28 cellular contexts compared by ENCODE assay signal in the genomic region with DNA sequence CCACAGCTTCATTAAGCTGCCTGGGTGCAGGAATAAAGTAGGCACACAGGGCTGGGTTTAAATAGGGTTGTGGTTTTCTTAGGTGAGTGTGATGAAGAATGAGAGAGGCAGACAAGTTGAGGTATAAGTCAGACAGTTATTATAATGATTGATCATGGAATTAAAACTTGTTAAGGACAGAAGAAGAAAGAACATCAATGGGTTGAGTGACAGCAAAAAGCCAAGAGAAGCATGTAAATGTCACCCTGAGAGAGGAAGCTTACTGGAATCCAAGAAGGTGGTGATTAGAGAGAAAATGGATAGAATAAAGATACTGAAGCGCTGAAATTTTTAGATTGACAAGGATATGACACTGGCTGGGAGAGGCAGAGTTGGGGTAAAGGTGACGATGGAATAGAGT.
"Had no signal": no experiment of that assay in that cellular context is flagged by ENCODE, and none has a peak within 500 bp of the region (broad histone marks: within the 10 kb centered on the region; RNA-seq: fewer than 3 reads in every experiment).

No MANE protein-coding gene starts in this region.

- H3K27me3 ChIP-seq: stomach, suprapubic skin, testis, thyroid gland, tibial artery, tibial nerve, transverse colon, upper lobe of left lung, upper lobe of right lung, uterus, vagina had no signal

- ATAC-seq: stimulated activated effector memory CD8-positive, alpha-beta T cell treated with anti-CD3 and anti-CD28 coated beads, Interleukin-12 subunit alpha, Interleukin-12 subunit beta, amount 100 ng/mL, for 72 hours; stimulated activated memory B cell treated with anti-CD40 and anti-IgM and Interleukin-4, amounts not matched to agents 10 μg/mL and 1 μg/mL and 100 μg/mL, for 72 hours; stimulated activated naive B cell treated with anti-CD40 and anti-IgM and Interleukin-4, amounts not matched to agents 10 μg/mL and 1 μg/mL and 100 μg/mL, for 72 hours; stimulated activated naive CD8-positive, alpha-beta T cell treated with anti-CD3 and anti-CD28 coated beads, Interleukin-15, amount 100 ng/mL, for 72 hours; stimulated activated naive CD8-positive, alpha-beta T cell treated with anti-CD3 and anti-CD28 coated beads, Interleukin-15, Interleukin-2, amounts not matched to agents 100 U/mL and 50 U/mL, for 24 hours; upper lobe of right lung had no signal

- H3K4me3 ChIP-seq: stomach, suprapubic skin, testis, thoracic aorta, thyroid gland, tibial artery, tibial nerve, transverse colon, upper lobe of left lung, upper lobe of right lung, uterus, vagina had no signal

- H3K9me3 ChIP-seq: suprapubic skin, testis, thoracic aorta, thyroid gland, tibial artery, tibial nerve, transverse colon, upper lobe of left lung, upper lobe of right lung, uterus, vagina had no signal

- H3K4me3 Mint-ChIP-seq: stimulated activated effector memory CD8-positive, alpha-beta T cell treated with anti-CD3 and anti-CD28 coated beads, Interleukin-12 subunit alpha, Interleukin-12 subunit beta, amount 100 ng/mL, for 72 hours; stimulated activated memory B cell treated with anti-CD40 and anti-IgM and Interleukin-4, amounts not matched to agents 10 μg/mL and 1 μg/mL and 100 μg/mL, for 72 hours; stimulated activated naive B cell treated with anti-CD40 and anti-IgM and Interleukin-4, amounts not matched to agents 10 μg/mL and 1 μg/mL and 100 μg/mL, for 72 hours; stimulated activated naive CD8-positive, alpha-beta T cell treated with anti-CD3 and anti-CD28 coated beads, Interleukin-15, amount 100 ng/mL, for 72 hours; stimulated activated naive CD8-positive, alpha-beta T cell treated with anti-CD3 and anti-CD28 coated beads, Interleukin-15, Interleukin-2, amounts not matched to agents 100 ng/mL and 50 ng/mL, for 24 hours; type B pancreatic cell had no signal

- H3K4me1 Mint-ChIP-seq: stimulated activated effector memory CD8-positive, alpha-beta T cell treated with anti-CD3 and anti-CD28 coated beads, Interleukin-12 subunit alpha, Interleukin-12 subunit beta, amount 100 ng/mL, for 72 hours; stimulated activated memory B cell treated with anti-CD40 and anti-IgM and Interleukin-4, amounts not matched to agents 10 μg/mL and 1 μg/mL and 100 μg/mL, for 72 hours; stimulated activated naive B cell treated with anti-CD40 and anti-IgM and Interleukin-4, amounts not matched to agents 10 μg/mL and 1 μg/mL and 100 μg/mL, for 72 hours; stimulated activated naive CD8-positive, alpha-beta T cell treated with anti-CD3 and anti-CD28 coated beads, Interleukin-15, amount 100 ng/mL, for 72 hours had no signal

- H3K4me1 ChIP-seq: stomach, suprapubic skin, testis, thyroid gland, tibial nerve, transverse colon, upper lobe of left lung, upper lobe of right lung, uterus, vagina had no signal

- H3K27me3 Mint-ChIP-seq: stimulated activated memory B cell treated with anti-CD40 and anti-IgM and Interleukin-4, amounts not matched to agents 10 μg/mL and 1 μg/mL and 100 μg/mL, for 72 hours; stimulated activated naive B cell treated with anti-CD40 and anti-IgM and Interleukin-4, amounts not matched to agents 10 μg/mL and 1 μg/mL and 100 μg/mL, for 72 hours; stimulated activated naive CD8-positive, alpha-beta T cell treated with anti-CD3 and anti-CD28 coated beads, Interleukin-15, amount 100 ng/mL, for 72 hours; stimulated activated naive CD8-positive, alpha-beta T cell treated with anti-CD3 and anti-CD28 coated beads, Interleukin-15, Interleukin-2, amounts not matched to agents 100 ng/mL and 50 ng/mL, for 24 hours; type B pancreatic cell had no signal

- H3K36me3 Mint-ChIP-seq: stimulated activated effector memory CD8-positive, alpha-beta T cell treated with anti-CD3 and anti-CD28 coated beads, Interleukin-12 subunit alpha, Interleukin-12 subunit beta, amount 100 ng/mL, for 72 hours; stimulated activated memory B cell treated with anti-CD40 and anti-IgM and Interleukin-4, amounts not matched to agents 10 μg/mL and 1 μg/mL and 100 μg/mL, for 72 hours; stimulated activated naive B cell treated with anti-CD40 and anti-IgM and Interleukin-4, amounts not matched to agents 10 μg/mL and 1 μg/mL and 100 μg/mL, for 72 hours; type B pancreatic cell had no signal

- H3K9me3 Mint-ChIP-seq: stimulated activated effector memory CD8-positive, alpha-beta T cell treated with anti-CD3 and anti-CD28 coated beads, Interleukin-12 subunit alpha, Interleukin-12 subunit beta, amount 100 ng/mL, for 72 hours; stimulated activated naive CD8-positive, alpha-beta T cell treated with anti-CD3 and anti-CD28 coated beads, Interleukin-15, amount 100 ng/mL, for 72 hours; stimulated activated naive CD8-positive, alpha-beta T cell treated with anti-CD3 and anti-CD28 coated beads, Interleukin-15, Interleukin-2, amounts not matched to agents 100 ng/mL and 50 ng/mL, for 24 hours; type B pancreatic cell had no signal

- H3K27ac ChIP-seq: stomach, suprapubic skin, testis, thoracic aorta, thyroid gland, tibial artery, tibial nerve, transverse colon, upper lobe of left lung, upper lobe of right lung, uterus, vagina had no signal

- H3K27ac Mint-ChIP-seq: stimulated activated effector memory CD8-positive, alpha-beta T cell treated with anti-CD3 and anti-CD28 coated beads, Interleukin-12 subunit alpha, Interleukin-12 subunit beta, amount 100 ng/mL, for 72 hours; stimulated activated memory B cell treated with anti-CD40 and anti-IgM and Interleukin-4, amounts not matched to agents 10 μg/mL and 1 μg/mL and 100 μg/mL, for 72 hours; stimulated activated naive B cell treated with anti-CD40 and anti-IgM and Interleukin-4, amounts not matched to agents 10 μg/mL and 1 μg/mL and 100 μg/mL, for 72 hours; stimulated activated naive CD8-positive, alpha-beta T cell treated with anti-CD3 and anti-CD28 coated beads, Interleukin-15, amount 100 ng/mL, for 72 hours; stimulated activated naive CD8-positive, alpha-beta T cell treated with anti-CD3 and anti-CD28 coated beads, Interleukin-15, Interleukin-2, amounts not matched to agents 100 ng/mL and 50 ng/mL, for 24 hours; type B pancreatic cell had no signal

- DNase-seq: stimulated activated CD4-positive, alpha-beta T cell treated with anti-CD3 and anti-CD28 coated beads, Interleukin-2, amount 100 ng/mL, for 48 hours; stimulated activated CD4-positive, alpha-beta T cell treated with anti-CD3 and anti-CD28 coated beads, Interleukin-4, amount 100 ng/mL, for 1 hour; stimulated activated CD4-positive, alpha-beta T cell treated with anti-CD3 and anti-CD28 coated beads, Interleukin-4, amount 100 ng/mL, for 24 hours; stimulated activated CD4-positive, alpha-beta T cell treated with anti-CD3 and anti-CD28 coated beads, Interleukin-4, amount 100 ng/mL, for 4 hours; stimulated activated CD8-positive, alpha-beta memory T cell treated with anti-CD3 and anti-CD28 coated beads, Interleukin-4, amount 100 ng/mL, for 48 hours; stimulated activated naive B cell treated with anti-CD40 and anti-IgM and Interleukin-4, amounts not matched to agents 10 μg/mL and 1 μg/mL and 100 μg/mL, for 72 hours; stimulated activated naive CD4-positive, alpha-beta T cell; stimulated activated naive CD4-positive, alpha-beta T cell treated with Interleukin-2 at 50 U/mL for 16 hours; stimulated activated naive CD8-positive, alpha-beta T cell treated with anti-CD3 and anti-CD28 coated beads, Interleukin-15, amount 100 ng/mL, for 72 hours; stimulated activated naive CD8-positive, alpha-beta T cell treated with anti-CD3 and anti-CD28 coated beads, Interleukin-15, Interleukin-2, amounts not matched to agents 100 U/mL and 50 U/mL, for 24 hours; stomach; substantia nigra; testis; thyroid gland; tibial artery; transverse colon; trophoblast cell; upper lobe of left lung; upper lobe of right lung; uterus had no signal

- H3K36me3 ChIP-seq: stomach, suprapubic skin, thoracic aorta, thyroid gland, tibial artery, tibial nerve, transverse colon, upper lobe of left lung, upper lobe of right lung, uterus, vagina had no signal
